ENCODE assay signal across 17 cellular contexts in the genomic region with DNA sequence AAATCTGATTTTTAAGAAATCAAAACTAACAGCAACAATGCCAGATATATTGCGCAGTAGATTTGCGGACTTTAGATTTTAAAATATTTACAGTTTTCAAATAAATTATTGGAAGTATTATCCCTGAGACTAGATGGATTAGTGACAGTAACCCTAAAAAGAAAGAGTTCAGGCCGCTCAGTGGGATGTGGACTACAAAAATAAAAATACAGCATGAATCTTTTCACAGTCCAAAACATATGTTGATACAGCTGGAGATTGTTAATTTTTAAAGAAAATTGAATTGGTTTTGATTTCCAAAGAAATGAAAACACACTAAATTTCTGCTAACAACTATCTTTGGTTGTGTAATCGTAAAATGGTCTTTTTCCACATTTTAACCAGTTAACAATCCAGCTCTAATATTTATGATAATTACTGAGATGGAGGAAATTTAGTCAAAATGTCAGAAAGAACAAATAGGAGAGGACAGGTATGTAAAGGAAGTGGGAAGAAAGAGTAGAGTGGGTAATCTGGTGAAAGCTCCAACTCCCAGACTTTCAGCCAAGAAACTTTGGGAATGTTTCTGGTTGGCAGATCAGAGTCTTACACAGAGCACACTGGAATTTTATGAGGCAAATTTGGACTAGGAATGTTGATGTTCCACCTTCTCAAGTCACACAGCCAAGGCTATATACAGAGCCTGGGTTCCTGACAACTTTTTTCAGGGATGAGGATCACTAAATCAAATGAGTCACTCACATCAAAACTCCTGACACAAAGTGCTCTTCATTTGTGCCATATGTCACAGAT. TPM values are rescaled to one million over a fixed set of nuclear protein-coding genes. Genes with fewer than 3 reads are reported as not detected.
A peak's percentile ranks its signal among the peaks of the same experiment; 100 is the strongest.
DNase-seq lines count a peak whose midpoint lies in the region; ATAC-seq and TF ChIP-seq lines count a peak whose summit lies in the region.
"Had no signal": no experiment of that assay in that cellular context is flagged by ENCODE, and none has a peak within 500 bp of the region (broad histone marks: within the 10 kb centered on the region; RNA-seq: fewer than 3 reads in every experiment).

No MANE protein-coding gene starts in this region.

- no peak overlapping the region for H3K4me3 Mint-ChIP-seq in osteocyte (ENCODE audit: unreplicated experiment)

- no peak for ATAC-seq in heart right ventricle
- ATAC-seq in GM18520 (IDR thresholded peaks at IDR 0.05; ENCODE audit: unreplicated experiment): no peak
- ATAC-seq in HG02642 (IDR thresholded peaks at IDR 0.05; ENCODE audit: poor library complexity, unreplicated experiment): no peak

- TF ChIP-seq CTCF in AG10803 (conservative IDR thresholded peaks at IDR 0.05; ENCODE audit: low read length): no peak
- no peak for TF ChIP-seq CTCF in astrocyte of the spinal cord (IDR thresholded peaks at IDR 0.05; ENCODE audit: low read depth, low read length)
- no peak for TF ChIP-seq CTCF in fibroblast of the aortic adventitia (IDR thresholded peaks at IDR 0.05; ENCODE audit: insufficient read depth, low read length)
- no peak for TF ChIP-seq CTCF in osteocyte (IDR thresholded peaks at IDR 0.05)
- TF ChIP-seq CTCF in heart right ventricle (IDR thresholded peaks at IDR 0.05): no peak

- 87 to 88% methylated on average over 4 of the region's 4 CpGs for WGBS in heart right ventricle, 2 donors

- in situ Hi-C loops in astrocyte of the spinal cord (cut with HindIII; ENCODE audit: low sequenced_read_pairs): no loop called here

- intact Hi-C loops in heart right ventricle (cut with DNase I): no loop called here

- peak; percentile 48 for DNase-seq in AG10803 (ENCODE audit: low read depth)
- peak; percentile 24 for DNase-seq in astrocyte of the spinal cord (ENCODE audit: low read depth, low spot score)
- DNase-seq in fibroblast of the aortic adventitia (ENCODE audit: low read depth): peak; percentile 45
- DNase-seq in osteocyte (ENCODE audit: extremely low spot score, unreplicated experiment): no peak
- DNase-seq in heart right ventricle: no peak
- DNase-seq: BE2C, COR-L47, DMS79, Karpas-422, NCI-H1694 treated with DMSO at 0.1 percent for 48 hours, NCI-H446 treated with DMSO at 0.1 percent for 48 hours, NCI-H526 treated with DMSO at 0.1 percent for 48 hours, OCI-M1 had no signal

- peaks cover 4% of the 10 kb centered on the region for H3K36me3 Mint-ChIP-seq in osteocyte (ENCODE audit: unreplicated experiment)

- H3K27ac ChIP-seq in heart right ventricle: no peak overlapping the region

- peaks cover under 1% of the 10 kb centered on the region for H3K27me3 Mint-ChIP-seq in osteocyte (ENCODE audit: unreplicated experiment)

- H3K4me1 ChIP-seq in heart right ventricle: no peaks in the 10 kb centered on the region
- H3K4me1 ChIP-seq: BE2C had no signal

- peak overlapping the region; percentile 85 for H3K27ac Mint-ChIP-seq in osteocyte (ENCODE audit: unreplicated experiment)

- H3K36me3 ChIP-seq in heart right ventricle: no peaks in the 10 kb centered on the region
- H3K36me3 ChIP-seq: BE2C had no signal

- no peak overlapping the region for H3K4me3 ChIP-seq in AG10803 (ENCODE audit: low read length)
- H3K4me3 ChIP-seq in astrocyte of the spinal cord (ENCODE audit: low read depth, low read length): no peak overlapping the region
- H3K4me3 ChIP-seq in fibroblast of the aortic adventitia (ENCODE audit: low read depth, low read length): no peak overlapping the region
- no peak overlapping the region for H3K4me3 ChIP-seq in heart right ventricle

- peaks cover 10% of the 10 kb centered on the region for H3K9me3 Mint-ChIP-seq in osteocyte (ENCODE audit: unreplicated experiment)

- H3K27me3 ChIP-seq in heart right ventricle: no peaks in the 10 kb centered on the region
- H3K27me3 ChIP-seq: BE2C had no signal

- H3K4me1 Mint-ChIP-seq in osteocyte (ENCODE audit: unreplicated experiment): peaks cover 24% of the 10 kb centered on the region

- H3K9me3 ChIP-seq in heart right ventricle: peaks cover 0 to 29% (median 13%) of the 10 kb centered on the region in 11 donors
- H3K9me3 ChIP-seq: BE2C had no signal

RNA-seq across cellular contexts. Expression of gene C4orf36, which starts 15.1 kb away (rescaled TPM):
- total RNA-seq in fibroblast of the aortic adventitia (ENCODE audit: low replicate concordance) (0.81 TPM in 1 of 2 replicates, not detected in the other), osteocyte (0.44 and 0.51 TPM in 2 replicates), heart right ventricle (1 to 10 TPM in 5 of 10 donors, under 1 TPM in 3, not detected in 2; 0.58 to 3.5 (median 1.1) TPM)
- polyA plus RNA-seq in heart right ventricle: under 1 TPM in 1 of 2 donors, not detected in 1; 0.10 TPM

RNA-seq across cellular contexts. Expression of gene SLC10A6, which starts 27.9 kb away (rescaled TPM):
- 0.18 TPM in 1 of 2 replicates, not detected in the other for total RNA-seq in fibroblast of the aortic adventitia (ENCODE audit: low replicate concordance)
- not detected in 2 replicates for total RNA-seq in osteocyte
- total RNA-seq in heart right ventricle: under 1 TPM in 9 of 10 donors, not detected in 1; 0.22 to 0.90 (median 0.55) TPM
- under 1 TPM in 1 of 2 donors, not detected in 1; 0.23 TPM for polyA plus RNA-seq in heart right ventricle
- total RNA-seq: M059J, SK-MEL-5 had no signal

RNA-seq across cellular contexts. Expression of gene AFF1, which starts 57.7 kb away (rescaled TPM):
- 21.9 and 41.9 TPM in 2 replicates for total RNA-seq in fibroblast of the aortic adventitia (ENCODE audit: low replicate concordance)
- total RNA-seq in osteocyte: 29.3 and 39.3 TPM in 2 replicates
- total RNA-seq in heart right ventricle: 10 to 100 TPM; 59.5 to 90.2 (median 77.3) TPM
- 10 to 100 TPM; 44.4 to 70.7 TPM for polyA plus RNA-seq in heart right ventricle

Comparison
In these comparisons a context has a peak if more than half of its experiments do, and no peak if none do; other contexts are left out.
1. DNase-seq: peak in AG10803 (single experiment), astrocyte of the spinal cord (single experiment) and fibroblast of the aortic adventitia (single experiment); none in osteocyte (single experiment) and heart right ventricle (0 of 2).